ENCODE assay signal across 19 cellular contexts in the genomic region with DNA sequence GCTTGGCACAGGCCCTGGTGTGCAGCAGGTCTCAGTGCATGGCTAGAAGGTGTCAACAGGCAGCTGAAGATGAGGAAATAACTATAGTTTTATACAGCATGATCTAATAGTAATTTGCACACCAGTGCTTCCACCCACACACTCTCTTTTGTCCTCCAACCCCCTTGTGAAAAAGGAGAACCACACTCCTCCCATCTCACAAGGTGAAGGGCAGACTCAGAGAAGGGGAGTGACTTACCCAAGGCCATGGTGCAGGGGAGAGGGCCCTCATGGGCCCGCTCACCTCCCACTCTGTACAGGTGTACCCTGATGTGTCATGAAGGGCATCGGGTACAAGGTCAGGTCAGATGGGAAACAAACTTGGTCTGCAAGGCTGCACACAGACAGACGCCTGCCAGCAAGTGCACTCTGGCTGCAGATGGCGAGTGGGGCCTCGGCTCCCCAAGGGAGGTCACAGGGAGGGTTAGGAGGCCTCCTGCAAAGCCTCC. TPM values are rescaled to one million over a fixed set of nuclear protein-coding genes. Genes with fewer than 3 reads are reported as not detected.
DNase-seq lines count a peak whose midpoint lies in the region; ATAC-seq, FAIRE-seq and TF ChIP-seq lines count a peak whose summit lies in the region.
"Had no signal": no experiment of that assay in that cellular context is flagged by ENCODE, and none has a peak within 500 bp of the region (broad histone marks: within the 10 kb centered on the region; RNA-seq: fewer than 3 reads in every experiment).

No MANE protein-coding gene starts in this region.

- TF ChIP-seq POLR2A in K562 (conservative IDR thresholded peaks at IDR 0.05) = no peak

- TF ChIP-seq RAD21 in Ishikawa (IDR thresholded peaks at IDR 0.05; ENCODE audit: low read depth) (no peak), K562 (CRISPR knock-in tag; conservative IDR thresholded peaks at IDR 0.05 in 1 of 2, IDR thresholded peaks at IDR 0.05 in 1 of 2) (no peak)

- H3K4me1 Mint-ChIP-seq in memory B cell (peaks cover 10% of the 10 kb centered on the region), immature natural killer cell (peaks cover 11 to 21% of the 10 kb centered on the region in 2 donors)
- H3K4me1 Mint-ChIP-seq in stimulated activated naive B cell treated with anti-CD40 and anti-IgM and Interleukin-4, amounts not matched to agents 10 μg/mL and 1 μg/mL and 100 μg/mL, for 72 hours = peaks cover 14 to 24% of the 10 kb centered on the region in 2 donors

- H3K4me3 Mint-ChIP-seq in memory B cell = no peak overlapping the region
- peak overlapping the region in 1 of 2 donors; percentile 50 for H3K4me3 Mint-ChIP-seq in stimulated activated naive B cell treated with anti-CD40 and anti-IgM and Interleukin-4, amounts not matched to agents 10 μg/mL and 1 μg/mL and 100 μg/mL, for 72 hours
- no peak overlapping the region for H3K4me3 Mint-ChIP-seq in immature natural killer cell
- H3K4me3 Mint-ChIP-seq: CD8-positive, alpha-beta T cell; HFFc6 had no signal

- POLR2A ChIA-PET in K562 (lab: Yijun Ruan, JAX) = no interaction called here
- POLR2A ChIA-PET in OCI-LY7 (lab: Charles Lee) = no interaction called here

- H3K27ac Mint-ChIP-seq in memory B cell (no peak overlapping the region), immature natural killer cell (no peak overlapping the region)
- H3K27ac Mint-ChIP-seq in stimulated activated naive B cell treated with anti-CD40 and anti-IgM and Interleukin-4, amounts not matched to agents 10 μg/mL and 1 μg/mL and 100 μg/mL, for 72 hours = peak overlapping the region; percentile 82
- H3K27ac Mint-ChIP-seq: CD8-positive, alpha-beta T cell; HFFc6 had no signal

- H3K9me2 ChIP-seq in OCI-LY7 (ENCODE audit: insufficient read depth, low read length) = no peaks in the 10 kb centered on the region

- H3K9me3 ChIP-seq in K562 (replicated peaks; ENCODE audit: control insufficient read depth, insufficient read depth, low read depth, low read length) = no peaks in the 10 kb centered on the region
- H3K9me3 ChIP-seq in OCI-LY7 (ENCODE audit: low read length) = no peaks in the 10 kb centered on the region

- H2AFZ ChIP-seq in K562 (ENCODE audit: low read depth, low read length) (no peak overlapping the region), OCI-LY7 (ENCODE audit: low read length) (no peak overlapping the region)

- no peak overlapping the region for H3K27ac ChIP-seq in K562 (ENCODE audit: extremely low read depth, low read depth, low read length)
- no peak overlapping the region for H3K27ac ChIP-seq in OCI-LY7 (ENCODE audit: low read depth, low read length, poor library complexity, severe bottlenecking)

- H3K9me3 Mint-ChIP-seq in memory B cell = no peaks in the 10 kb centered on the region
- H3K9me3 Mint-ChIP-seq in stimulated activated naive B cell treated with anti-CD40 and anti-IgM and Interleukin-4, amounts not matched to agents 10 μg/mL and 1 μg/mL and 100 μg/mL, for 72 hours = no peaks in the 10 kb centered on the region
- H3K9me3 Mint-ChIP-seq in immature natural killer cell = no peaks in the 10 kb centered on the region
- H3K9me3 Mint-ChIP-seq: CD8-positive, alpha-beta T cell; HFFc6 had no signal

- no peak overlapping the region for H3K4me3 ChIP-seq in K562
- no peak overlapping the region for H3K4me3 ChIP-seq in OCI-LY7 (ENCODE audit: low read depth, low read length, poor library complexity, severe bottlenecking)

- ATAC-seq in K562 = no peak
- ATAC-seq in memory B cell (ENCODE audit: low read depth) = peak; percentile 41
- ATAC-seq in stimulated activated naive B cell treated with anti-CD40 and anti-IgM and Interleukin-4, amounts not matched to agents 10 μg/mL and 1 μg/mL and 100 μg/mL, for 72 hours (replicated peaks) = peak; percentile 89 to 91
- ATAC-seq: CD8-positive, alpha-beta T cell had no signal

- peaks cover 0 to 14% of the 10 kb centered on the region in 2 experiments; a peak in 1 of 5 replicates for H3K4me1 ChIP-seq in K562 (replicated peaks in 1 of 2; ENCODE audit: control insufficient read depth in 2 of 2, insufficient read depth in 2 of 2, low read length in 2 of 2)
- no peaks in the 10 kb centered on the region for H3K4me1 ChIP-seq in OCI-LY7 (ENCODE audit: insufficient read depth, low read length, poor library complexity, severe bottlenecking)

- TF ChIP-seq CTCF in K562 (IDR thresholded peaks at IDR 0.05 in 2 of 3, conservative IDR thresholded peaks at IDR 0.05 in 1 of 3; ENCODE audit: insufficient read depth in 2 of 3, low read depth in 1 of 3, low read length in 3 of 3) (no peak), OCI-LY7 (conservative IDR thresholded peaks at IDR 0.05; ENCODE audit: low read length) (no peak)

- H4K20me1 ChIP-seq in K562 (replicated peaks; ENCODE audit: control insufficient read depth, insufficient read depth, low read length) (peaks cover 9% of the 10 kb centered on the region), OCI-LY7 (ENCODE audit: insufficient read depth, low read length) (no peaks in the 10 kb centered on the region)

- BruUV-seq in K562 (replicated peaks; lab: Mats Ljungman, UMichigan) (no TSS peak), OCI-LY7 (replicated peaks; lab: Mats Ljungman, UMichigan) (no TSS peak)

- H3K27me3 ChIP-seq in K562 (ENCODE audit: control insufficient read depth in 2 of 2, insufficient read depth in 2 of 2, low read length in 2 of 2) = no peaks in the 10 kb centered on the region

- CTCF ChIA-PET in K562 (lab: Yijun Ruan, JAX; ENCODE audit: low intra/inter-chr PET ratio) (no interaction called here), OCI-LY7 (lab: Charles Lee; ENCODE audit: unreplicated experiment) (no interaction called here)

- intact Hi-C loops in K562 (cut with micrococcal nuclease) = no loop called here
- intact Hi-C loops in OCI-LY7 (cut with micrococcal nuclease; ENCODE audit: unreplicated experiment) = no loop called here

- no peak overlapping the region for H3K4me2 ChIP-seq in K562 (ENCODE audit: insufficient read depth, low read length)
- no peak overlapping the region for H3K4me2 ChIP-seq in OCI-LY7 (ENCODE audit: low read length)

- WGBS in K562 (ENCODE audit: insufficient coverage, low coverage, missing lambda C conversion rate) = 84% methylated on average over 5 of the region's 5 CpGs

- peak overlapping the region in 1 of 2 experiments; percentile 31; a peak in 1 of 4 replicates for H3K9ac ChIP-seq in K562 (ENCODE audit: insufficient read depth in 1 of 2, low read depth in 2 of 2, low read length in 2 of 2)

- peaks cover 2% of the 10 kb centered on the region for H3K9me1 ChIP-seq in K562 (ENCODE audit: control insufficient read depth, insufficient read depth, low read length)

- in situ Hi-C loops in K562 (cut with MboI) = no loop called here

- H3K36me3 Mint-ChIP-seq in memory B cell = peaks cover 28% of the 10 kb centered on the region
- H3K36me3 Mint-ChIP-seq in stimulated activated naive B cell treated with anti-CD40 and anti-IgM and Interleukin-4, amounts not matched to agents 10 μg/mL and 1 μg/mL and 100 μg/mL, for 72 hours = peaks cover 41 to 60% of the 10 kb centered on the region in 2 donors
- H3K36me3 Mint-ChIP-seq in immature natural killer cell = peaks cover 8 to 26% (median 10%) of the 10 kb centered on the region in 3 donors

- DNase-seq in K562 (ENCODE audit: extremely low read depth in 1 of 4, low spot score in 3 of 4) = no peak
- no peak for DNase-seq in memory B cell (ENCODE audit: low spot score in 2 of 2)
- no peak for DNase-seq in stimulated activated naive B cell treated with anti-CD40 and anti-IgM and Interleukin-4, amounts not matched to agents 10 μg/mL and 1 μg/mL and 100 μg/mL, for 72 hours
- DNase-seq in immature natural killer cell = no peak
- no peak for DNase-seq in OCI-LY7 (ENCODE audit: low spot score)
- no peak for DNase-seq in activated T-cell treated with anti-CD3 and anti-CD28 coated beads, Interleukin-2, amount 50 U/mL, for 1 hour
- DNase-seq: DND-41, GDM1, HFFc6, MM.1S, NCI-H1105 treated with DMSO at 0.1 percent for 48 hours, NCI-H187 treated with DMSO at 0.1 percent for 48 hours, NCI-H524, SHP77 treated with DMSO at 0.1 percent for 48 hours had no signal

- H3K27me3 Mint-ChIP-seq in memory B cell (no peaks in the 10 kb centered on the region), immature natural killer cell (ENCODE audit: low read depth in 3 of 3) (no peaks in the 10 kb centered on the region)
- H3K27me3 Mint-ChIP-seq in stimulated activated naive B cell treated with anti-CD40 and anti-IgM and Interleukin-4, amounts not matched to agents 10 μg/mL and 1 μg/mL and 100 μg/mL, for 72 hours = no peaks in the 10 kb centered on the region

- no peak for FAIRE-seq in K562 (lab: Jason Lieb, UNC)
- FAIRE-seq: GM12892, H1, RCC 7860 had no signal

- H3K36me3 ChIP-seq in K562 (ENCODE audit: control insufficient read depth, insufficient read depth, low read length) = peaks cover 83% of the 10 kb centered on the region; the same call in 2 of the 3 replicates
- peaks cover 69% of the 10 kb centered on the region for H3K36me3 ChIP-seq in OCI-LY7 (ENCODE audit: insufficient read depth, low read length)

- TF ChIP-seq EP300 in Ishikawa (IDR thresholded peaks at IDR 0.05; ENCODE audit: borderline replicate concordance) = no peak
- TF ChIP-seq EP300 in K562 (IDR thresholded peaks at IDR 0.05; ENCODE audit: low read length) = no peak

- H3K79me2 ChIP-seq in K562 (ENCODE audit: control insufficient read depth, insufficient read depth, low read length) (no peaks in the 10 kb centered on the region), OCI-LY7 (ENCODE audit: insufficient read depth, low read depth, low read length) (no peaks in the 10 kb centered on the region)

RNA-seq across cellular contexts. Expression of a gene that starts 53.4 kb away (rescaled TPM):
- 104 and 237 TPM in 2 replicates for total RNA-seq in K562 (2011; cell fraction: chromatin; rRNA removed; ENCODE audit: low replicate concordance)
- total RNA-seq in K562 (2011; cell fraction: nucleolus; rRNA removed) = 233 and 250 TPM in 2 replicates
- 163 and 192 TPM in 2 replicates for total RNA-seq in K562 (2011; cell fraction: nucleoplasm; rRNA removed)
- total RNA-seq in K562 (2014; rRNA removed) (62.9 and 79.7 TPM in 2 replicates), K562 (2014; rRNA removed; fragmentation: Illumina TruSeq; extraction: Trizol) (25.0 and 31.7 TPM in 2 replicates), K562 (2015; rRNA removed; fragmentation: Illumina TruSeq; extraction: Trizol) (52.2 and 56.7 TPM in 2 replicates), K562 (2021) (101 and 103 TPM in 2 replicates), OCI-LY7 (2022) (26.9 and 27.6 TPM in 2 replicates)
- polyA plus RNA-seq in K562 (2011; rRNA removed) (45.6 and 65.3 TPM in 2 replicates), K562 (2014; fragmentation: Illumina TruSeq; extraction: Trizol) (56.7 and 59.7 TPM in 2 replicates), K562 (2014; fragmentation: Nextera tagmentation; extraction: Ambion mirVana) (under 1 TPM; 0.69 to 0.70 TPM), K562 (2014; rRNA removed) (54.1 and 56.4 TPM in 2 replicates), immature natural killer cell (10 to 100 TPM; 19.4 to 51.7 (median 31.6) TPM)
- polyA plus RNA-seq in K562 (2011; cell fraction: cytosol; rRNA removed) = 87.9 and 92.8 TPM in 2 replicates
- 96.5 and 99.6 TPM in 2 replicates for polyA plus RNA-seq in K562 (2011; cell fraction: nucleus; rRNA removed)
- polyA plus RNA-seq in K562 (2012) = 68.2 and 87.4 TPM in 2 replicates
- polyA minus RNA-seq in K562 (2011; rRNA and poly(A)+ RNA removed) = 59.4 and 60.5 TPM in 2 replicates
- polyA minus RNA-seq in K562 (2011; cell fraction: cytosol; rRNA and poly(A)+ RNA removed) = 76.8 and 101 TPM in 2 replicates
- 59.6 and 106 TPM in 2 replicates for polyA minus RNA-seq in K562 (2011; cell fraction: nucleus; rRNA and poly(A)+ RNA removed)
- 26.6 and 29.7 TPM in 2 replicates for total RNA-seq in OCI-LY7 (2014; rRNA removed; shearing (Covaris generic))
